In the genomic region with DNA sequence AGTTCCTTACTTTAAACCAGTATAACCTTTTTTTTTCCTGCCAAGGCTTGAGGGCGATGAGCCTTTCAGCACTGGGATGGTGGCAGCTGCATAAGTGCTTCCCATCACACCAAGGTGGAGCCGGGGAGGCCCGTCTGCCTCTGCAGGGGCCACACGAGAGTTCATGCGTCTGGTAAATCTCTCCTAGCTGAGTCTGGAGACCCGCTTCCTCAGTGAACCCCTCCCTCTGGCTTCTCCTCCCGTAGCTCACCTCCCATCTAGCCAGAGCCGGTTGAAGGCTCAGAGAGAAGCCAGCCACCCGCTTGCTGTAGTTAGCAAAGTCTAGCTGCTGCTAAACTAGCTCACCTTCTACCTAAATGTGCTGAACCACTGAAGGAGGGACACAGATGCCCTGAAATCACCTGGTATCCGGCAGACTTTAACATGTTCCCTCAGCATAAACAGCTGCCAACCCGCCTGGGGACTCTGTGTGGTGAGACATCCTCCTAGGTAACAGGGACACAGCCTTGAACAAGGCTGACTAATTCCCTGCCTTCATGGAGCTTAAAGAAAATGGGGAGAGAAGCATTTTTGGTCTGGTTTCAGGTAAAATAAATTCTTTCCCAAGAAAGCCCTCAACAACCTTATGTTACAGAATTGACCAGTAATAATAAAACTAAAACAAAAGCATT, we compare ENCODE assay signal across 26 cellular contexts. TPM values are rescaled to one million over a fixed set of nuclear protein-coding genes. Genes with fewer than 3 reads are reported as not detected.
DNase-seq lines count a peak whose midpoint lies in the region; ATAC-seq and TF ChIP-seq lines count a peak whose summit lies in the region.
"Had no signal": no experiment of that assay in that cellular context is flagged by ENCODE, and none has a peak within 500 bp of the region (broad histone marks: within the 10 kb centered on the region; RNA-seq: fewer than 3 reads in every experiment).

No MANE protein-coding gene starts in this region.

- intact Hi-C loops in activated CD4-positive, alpha-beta T cell treated with anti-CD3 and anti-CD28 coated beads for 36 hours (cut with DNase I, micrococcal nuclease) = loop anchor here (2.0 to 5.0 kb wide), 3 partner anchors 51 to 271 kb away; no protein-coding TSS in a partner anchor
- intact Hi-C loops in Right ventricle myocardium superior (cut with DNase I) = loop anchor here (2.0 kb wide), 1 partner anchor 120 kb away; no protein-coding TSS in a partner anchor

- H3K4me1 Mint-ChIP-seq in activated CD4-positive, alpha-beta T cell treated with anti-CD3 and anti-CD28 coated beads for 36 hours = peaks cover 40% of the 10 kb centered on the region
- peaks cover 44 to 76% of the 10 kb centered on the region in 2 donors for H3K4me1 Mint-ChIP-seq in immature natural killer cell

- CTCF ChIA-PET in activated CD4-positive, alpha-beta T cell treated with anti-CD3 and anti-CD28 coated beads for 36 hours (lab: Charles Lee) = interaction anchor here (0.5 to 4.0 kb wide), 44 partner anchors 9 to 734 kb away, joined by 3 to 90 read pairs (median 4); a partner anchor contains a TSS

- H3K36me3 ChIP-seq in cardiac muscle cell = peaks cover 12% of the 10 kb centered on the region
- H3K36me3 ChIP-seq: SJCRH30 had no signal

- no peaks in the 10 kb centered on the region for H3K9me3 Mint-ChIP-seq in activated CD4-positive, alpha-beta T cell treated with anti-CD3 and anti-CD28 coated beads for 36 hours (ENCODE audit: low read depth)
- no peaks in the 10 kb centered on the region for H3K9me3 Mint-ChIP-seq in immature natural killer cell
- H3K9me3 Mint-ChIP-seq: activated B cell treated with CpG ODN at 0.5 μM for 24 hours; brain; mesothelial cell of epicardium; naive thymus-derived CD8-positive, alpha-beta T cell; T-cell had no signal

- TF ChIP-seq CTCF in cardiac muscle cell (IDR thresholded peaks at IDR 0.05; ENCODE audit: low read depth, low read length) = no peak

- no peaks in the 10 kb centered on the region for H3K27me3 ChIP-seq in cardiac muscle cell
- H3K27me3 ChIP-seq: adrenal gland, SJCRH30 had no signal

- no peaks in the 10 kb centered on the region for H3K27me3 Mint-ChIP-seq in activated CD4-positive, alpha-beta T cell treated with anti-CD3 and anti-CD28 coated beads for 36 hours
- peaks cover 0 to 1% (median 0%) of the 10 kb centered on the region in 3 donors for H3K27me3 Mint-ChIP-seq in immature natural killer cell (ENCODE audit: low read depth in 3 of 3)
- H3K27me3 Mint-ChIP-seq: activated B cell treated with CpG ODN at 0.5 μM for 24 hours; naive thymus-derived CD8-positive, alpha-beta T cell; T-cell had no signal

- peaks cover 23% of the 10 kb centered on the region for H3K36me3 Mint-ChIP-seq in activated CD4-positive, alpha-beta T cell treated with anti-CD3 and anti-CD28 coated beads for 36 hours (ENCODE audit: low read depth)
- H3K36me3 Mint-ChIP-seq in immature natural killer cell = peaks cover 17 to 55% (median 28%) of the 10 kb centered on the region in 3 donors

- ATAC-seq in activated CD4-positive, alpha-beta T cell treated with anti-CD3 and anti-CD28 coated beads for 36 hours = peak; percentile 51
- no peak for ATAC-seq in Right ventricle myocardium superior (ENCODE audit: poor library complexity)

- no peaks in the 10 kb centered on the region for H3K9me3 ChIP-seq in cardiac muscle cell (ENCODE audit: low read depth)
- H3K9me3 ChIP-seq: adrenal gland, Caco-2, SJCRH30 had no signal

- H3K4me3 ChIP-seq in cardiac muscle cell = no peak overlapping the region
- H3K4me3 ChIP-seq: adrenal gland, SJCRH30, smooth muscle cell had no signal

- no peak overlapping the region for H3K4me3 Mint-ChIP-seq in activated CD4-positive, alpha-beta T cell treated with anti-CD3 and anti-CD28 coated beads for 36 hours
- peak overlapping the region in 1 of 5 donors; percentile 3 for H3K4me3 Mint-ChIP-seq in immature natural killer cell
- H3K4me3 Mint-ChIP-seq: activated B cell treated with CpG ODN at 0.5 μM for 24 hours; brain; mesothelial cell of epicardium; naive thymus-derived CD8-positive, alpha-beta T cell; T-cell had no signal

- POLR2A ChIA-PET in activated CD4-positive, alpha-beta T cell treated with anti-CD3 and anti-CD28 coated beads for 36 hours (lab: Charles Lee) = interaction anchor here (0.8 to 1.0 kb wide), 3 partner anchors 11 to 540 kb away, joined by 3 to 4 read pairs (median 3); a partner anchor contains a TSS

- peak overlapping the region; percentile 31 for H3K27ac ChIP-seq in cardiac muscle cell
- H3K27ac ChIP-seq: 22Rv1, SJCRH30 had no signal

- peak; percentile 47 for DNase-seq in activated CD4-positive, alpha-beta T cell treated with anti-CD3 and anti-CD28 coated beads for 36 hours
- DNase-seq in activated CD4-positive, alpha-beta T cell treated with anti-CD3 and anti-CD28 coated beads for 48 hours = no peak
- peak in 1 of 2 donors; percentile 78 for DNase-seq in cardiac muscle cell (ENCODE audit: low read depth in 1 of 2, low spot score in 1 of 2)
- no peak for DNase-seq in Right ventricle myocardium superior
- DNase-seq in immature natural killer cell = no peak
- DNase-seq in ureter (ENCODE audit: low spot score) = peak; percentile 25
- DNase-seq in hypothalamus (lab: John Stamatoyannopoulos, UW) = no peak
- no peak for DNase-seq in NCI-H510A treated with DMSO at 0.1 percent for 48 hours (lab: John Stamatoyannopoulos, UW)
- DNase-seq: activated B cell treated with CpG ODN at 0.5 μM for 24 hours had no signal

- peaks cover 9% of the 10 kb centered on the region for H3K4me1 ChIP-seq in cardiac muscle cell (ENCODE audit: low read depth)
- H3K4me1 ChIP-seq: Caco-2, SJCRH30 had no signal

- H3K27ac Mint-ChIP-seq in activated CD4-positive, alpha-beta T cell treated with anti-CD3 and anti-CD28 coated beads for 36 hours = peak overlapping the region; percentile 91
- H3K27ac Mint-ChIP-seq in immature natural killer cell = peak overlapping the region; percentile 50 to 95 (median 70)
- H3K27ac Mint-ChIP-seq: activated B cell treated with CpG ODN at 0.5 μM for 24 hours; mesothelial cell of epicardium; naive thymus-derived CD8-positive, alpha-beta T cell; T-cell had no signal

RNA-seq across cellular contexts. Expression of a gene that starts 42.9 kb away (rescaled TPM):
- total RNA-seq in activated CD4-positive, alpha-beta T cell treated with anti-CD3 and anti-CD28 coated beads for 36 hours = not detected
- not detected in 2 replicates for total RNA-seq in cardiac muscle cell
- 0.40 TPM in 1 of 2 replicates, not detected in the other for polyA plus RNA-seq in cardiac muscle cell
- total RNA-seq in Right ventricle myocardium superior = not detected
- polyA plus RNA-seq in immature natural killer cell = under 1 TPM in 1 of 3 donors, not detected in 2; 0.35 TPM
- total RNA-seq in ureter = not detected
- total RNA-seq: activated B cell treated with CpG ODN at 0.5 μM for 24 hours; activated CD8-positive, alpha-beta memory T cell treated with anti-CD3 and anti-CD28 coated beads for 36 hours; adrenal gland; Caco-2; chondrocyte; glomerular endothelial cell; H4; liver; mesothelial cell of epicardium; naive thymus-derived CD8-positive, alpha-beta T cell; osteocyte; SJCRH30; smooth muscle cell; subcutaneous adipose tissue; T-cell; urinary bladder had no signal
- polyA plus RNA-seq: naive thymus-derived CD8-positive, alpha-beta T cell; smooth muscle cell; urinary bladder had no signal

Comparison
In these comparisons a context has a peak if more than half of its experiments do, and no peak if none do; other contexts are left out.
1. DNase-seq: peak in activated CD4-positive, alpha-beta T cell treated with anti-CD3 and anti-CD28 coated beads for 36 hours (single experiment) and ureter (single experiment); none in activated CD4-positive, alpha-beta T cell treated with anti-CD3 and anti-CD28 coated beads for 48 hours (single experiment), Right ventricle myocardium superior (single experiment), immature natural killer cell (0 of 3), hypothalamus (0 of 51) and NCI-H510A treated with DMSO at 0.1 percent for 48 hours (single experiment).